8 cellular contexts compared by ENCODE assay signal in the genomic region with DNA sequence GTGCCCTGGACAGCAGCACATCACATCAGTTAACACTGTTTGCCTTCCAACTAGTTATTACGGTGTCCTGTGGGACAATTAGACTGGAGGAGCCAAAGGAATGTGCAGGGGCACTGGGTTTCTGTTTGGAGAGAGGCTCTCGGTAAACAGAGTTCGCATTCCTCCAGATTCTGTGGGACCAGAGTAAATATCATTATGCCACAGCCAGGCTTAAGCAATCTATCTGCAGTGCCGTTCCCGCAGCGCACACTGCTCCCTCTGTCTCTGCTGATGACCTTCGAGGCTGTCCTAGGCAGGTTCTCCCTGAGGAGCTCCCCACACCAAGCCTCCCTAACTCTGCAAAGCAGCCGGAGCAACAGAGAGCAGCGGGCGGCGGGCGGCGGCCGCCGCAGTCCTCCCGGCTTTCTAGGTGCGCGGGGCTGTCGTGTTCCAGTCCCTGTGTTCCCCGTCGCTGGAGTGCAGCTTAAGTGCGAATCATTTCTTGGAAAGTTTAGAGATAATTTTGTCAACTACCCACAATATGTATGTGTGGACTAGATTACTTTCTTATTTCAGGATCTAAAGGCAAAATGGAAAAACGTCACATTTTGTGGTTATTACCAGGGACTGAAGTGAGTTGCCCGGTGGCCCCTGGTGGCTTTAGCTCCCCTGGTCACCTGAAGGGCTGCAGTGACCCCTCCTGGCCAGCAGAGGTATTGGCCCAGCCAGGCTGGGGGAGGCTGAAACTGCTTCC. TPM values are rescaled to one million over a fixed set of nuclear protein-coding genes. Genes with fewer than 3 reads are reported as not detected.
DNase-seq lines count a peak whose midpoint lies in the region; ATAC-seq and TF ChIP-seq lines count a peak whose summit lies in the region.

No MANE protein-coding gene starts in this region.

- H3K27ac ChIP-seq in 22Rv1, result no peak overlapping the region

- peak; percentile 93 for ATAC-seq in left lobe of liver
- ATAC-seq in GM21737 (IDR thresholded peaks at IDR 0.05; ENCODE audit: unreplicated experiment), result no peak

- DNase-seq in NCI-H2227 treated with DMSO at 0.1 percent for 48 hours (lab: John Stamatoyannopoulos, UW) (peak; percentile 8), choroid plexus epithelial cell (ENCODE audit: low read depth) (peak; percentile 78), left lobe of liver (ENCODE audit: low spot score) (peak; percentile 75)
- peak; percentile 84 for DNase-seq in activated CD4-positive, alpha-beta T cell treated with anti-CD3 and anti-CD28 coated beads for 48 hours
- DNase-seq in stimulated activated CD4-positive, alpha-beta T cell treated with anti-CD3 and anti-CD28 coated beads, Interleukin-4, amount 100 ng/mL, for 48 hours (ENCODE audit: low read depth in 2 of 2), result peak; percentile 70

- TF ChIP-seq CTCF in 22Rv1 (IDR thresholded peaks at IDR 0.05), result peak; percentile 93
- TF ChIP-seq CTCF in GM12875 (IDR thresholded peaks at IDR 0.05; ENCODE audit: borderline replicate concordance, insufficient read depth, low read depth, low read length), result peak; percentile 98
- TF ChIP-seq CTCF in choroid plexus epithelial cell (conservative IDR thresholded peaks at IDR 0.05; ENCODE audit: low read depth, low read length), result peak; percentile 98

- no peak overlapping the region for H3K4me3 ChIP-seq in GM12875 (ENCODE audit: low read depth, low read length)
- no peak overlapping the region for H3K4me3 ChIP-seq in choroid plexus epithelial cell (ENCODE audit: low read depth, low read length)

RNA-seq across cellular contexts. Expression of a gene that starts 43.3 kb away (rescaled TPM):
- total RNA-seq in left lobe of liver, result 9.1 TPM

Comparison
In these comparisons a context has a peak if more than half of its experiments do, and no peak if none do; other contexts are left out.
1. DNase-seq: peak in every context shown above with its lines; median percentile 84 in activated CD4-positive, alpha-beta T cell treated with anti-CD3 and anti-CD28 coated beads for 48 hours; 78 in choroid plexus epithelial cell; 75 in left lobe of liver; 70 in stimulated activated CD4-positive, alpha-beta T cell treated with anti-CD3 and anti-CD28 coated beads, Interleukin-4, amount 100 ng/mL, for 48 hours; 8 in NCI-H2227 treated with DMSO at 0.1 percent for 48 hours.